Comparison of ENCODE assay signal across 31 cellular contexts in genomic region chr21:37118187-37118826, GRCh38. TPM values are rescaled to one million over a fixed set of nuclear protein-coding genes. Genes with fewer than 3 reads are reported as not detected.
DNase-seq lines count a peak whose midpoint lies in the region; ATAC-seq, FAIRE-seq and TF ChIP-seq lines count a peak whose summit lies in the region.
"Had no signal": no experiment of that assay in that cellular context is flagged by ENCODE, and none has a peak within 500 bp of the region (broad histone marks: within the 10 kb centered on the region; RNA-seq: fewer than 3 reads in every experiment).

No MANE protein-coding gene starts in this region.

- no peak overlapping the region for H3K4me2 ChIP-seq in K562 (ENCODE audit: insufficient read depth, low read length)

- no peak overlapping the region for H3K4me3 Mint-ChIP-seq in CD4-positive, alpha-beta T cell
- no peak overlapping the region for H3K4me3 Mint-ChIP-seq in naive B cell
- H3K4me3 Mint-ChIP-seq: activated naive CD8-positive, alpha-beta T cell treated with anti-CD3 and anti-CD28 coated beads, Interleukin-2, amount 50 U/mL, for 24 hours; effector memory CD8-positive, alpha-beta T cell; IgD-negative memory B cell; T-helper 1 cell treated with Interleukin-12 subunit alpha and Interleukin-12 subunit beta and Interleukin-4 antibody, amounts not matched to agents 30 μg/mL and 1 μg/mL, for 36 hours had no signal

- H3K27ac ChIP-seq in CD4-positive, alpha-beta T cell (ENCODE audit: low read depth, low read length): no peak overlapping the region
- H3K27ac ChIP-seq in K562 (ENCODE audit: extremely low read depth, low read depth, low read length): no peak overlapping the region
- H3K27ac ChIP-seq: left ventricle myocardium inferior, prostate gland, sigmoid colon, SK-N-MC, thyroid gland, vagina had no signal

- TF ChIP-seq POLR2A in K562 (conservative IDR thresholded peaks at IDR 0.05): no peak

- H3K27ac Mint-ChIP-seq in CD4-positive, alpha-beta T cell: peak overlapping the region; percentile 37
- H3K27ac Mint-ChIP-seq in naive B cell: peak overlapping the region in 4 of 6 donors; percentile 27 to 62 (median 30)
- H3K27ac Mint-ChIP-seq: activated naive CD8-positive, alpha-beta T cell treated with anti-CD3 and anti-CD28 coated beads, Interleukin-2, amount 50 U/mL, for 24 hours; effector memory CD8-positive, alpha-beta T cell; IgD-negative memory B cell; T-helper 1 cell treated with Interleukin-12 subunit alpha and Interleukin-12 subunit beta and Interleukin-4 antibody, amounts not matched to agents 30 μg/mL and 1 μg/mL, for 36 hours had no signal

- 91% methylated on average over 1 of the region's 1 CpG for WGBS in K562 (ENCODE audit: insufficient coverage, low coverage, missing lambda C conversion rate)

- in situ Hi-C loops in K562 (cut with MboI): no loop called here

- CTCF ChIA-PET in CD4-positive, alpha-beta T cell (lab: Charles Lee): no interaction called here
- CTCF ChIA-PET in K562 (lab: Yijun Ruan, JAX; ENCODE audit: low intra/inter-chr PET ratio): no interaction called here

- no peaks in the 10 kb centered on the region for H3K9me3 ChIP-seq in CD4-positive, alpha-beta T cell (ENCODE audit: control insufficient read depth, low read length)
- no peaks in the 10 kb centered on the region for H3K9me3 ChIP-seq in K562 (replicated peaks; ENCODE audit: control insufficient read depth, insufficient read depth, low read depth, low read length)
- H3K9me3 ChIP-seq: Caco-2, left ventricle myocardium inferior, prostate gland, sigmoid colon, thyroid gland, vagina had no signal

- no peak for DNase-seq in CD4-positive, alpha-beta T cell
- no peak for DNase-seq in D721Med (ENCODE audit: insufficient read length, low spot score)
- DNase-seq in K562 (ENCODE audit: extremely low read depth in 1 of 4, low spot score in 3 of 4): no peak
- DNase-seq in naive B cell: no peak
- DNase-seq in EL: no peak
- DNase-seq in glomerular visceral epithelial cell (ENCODE audit: extremely low spot score): no peak
- DNase-seq: activated CD4-positive, CD25-positive, alpha-beta regulatory T cell; activated effector memory CD4-positive, alpha-beta T cell treated with anti-CD3 and anti-CD28 coated beads, Interleukin-2, amount 50 U/mL, for 16 hours; activated naive CD8-positive, alpha-beta T cell treated with anti-CD3 and anti-CD28 coated beads, Interleukin-2, amount 50 U/mL, for 24 hours; Caco-2; caudate nucleus; cortex of kidney; DMS79; effector memory CD8-positive, alpha-beta T cell; erythroblast; GDM1; left ventricle myocardium inferior; NCI-H1092; NCI-H1694; NCI-H2171; NCI-H510A treated with DMSO at 0.1 percent for 48 hours; sigmoid colon; stimulated activated CD4-positive, alpha-beta T cell treated with anti-CD3 and anti-CD28 coated beads, Interleukin-4, amount 100 ng/mL, for 1 hour; thyroid gland had no signal

- FAIRE-seq in D721Med (lab: Jason Lieb, UNC): peak; percentile 55
- no peak for FAIRE-seq in K562 (lab: Jason Lieb, UNC)
- FAIRE-seq: astrocyte had no signal

- BruUV-seq in K562 (replicated peaks; lab: Mats Ljungman, UMichigan): no TSS peak

- no peaks in the 10 kb centered on the region for H4K20me1 ChIP-seq in K562 (replicated peaks; ENCODE audit: control insufficient read depth, insufficient read depth, low read length)

- H2AFZ ChIP-seq in K562 (ENCODE audit: low read depth, low read length): no peak overlapping the region

- no peak for ATAC-seq in CD4-positive, alpha-beta T cell (ENCODE audit: poor library complexity)
- ATAC-seq in K562: no peak
- ATAC-seq in naive B cell (ENCODE audit: low read depth in 2 of 2): no peak
- ATAC-seq in GM21576 (IDR thresholded peaks at IDR 0.05; ENCODE audit: unreplicated experiment): no peak
- ATAC-seq: activated naive CD8-positive, alpha-beta T cell treated with anti-CD3 and anti-CD28 coated beads, Interleukin-2, amount 50 U/mL, for 24 hours; effector memory CD8-positive, alpha-beta T cell had no signal

- no peaks in the 10 kb centered on the region for H3K4me1 ChIP-seq in K562 (replicated peaks in 1 of 2; ENCODE audit: control insufficient read depth in 2 of 2, insufficient read depth in 2 of 2, low read length in 2 of 2)
- H3K4me1 ChIP-seq: left ventricle myocardium inferior, prostate gland, sigmoid colon, thyroid gland, vagina had no signal

- TF ChIP-seq RAD21 in K562 (CRISPR knock-in tag; conservative IDR thresholded peaks at IDR 0.05 in 1 of 2, IDR thresholded peaks at IDR 0.05 in 1 of 2): no peak

- H3K4me3 ChIP-seq in K562: no peak overlapping the region
- H3K4me3 ChIP-seq: left ventricle myocardium inferior, prostate gland, sigmoid colon, SK-N-MC, thyroid gland, vagina had no signal

- no peaks in the 10 kb centered on the region for H3K27me3 Mint-ChIP-seq in CD4-positive, alpha-beta T cell
- H3K27me3 Mint-ChIP-seq in naive B cell: no peaks in the 10 kb centered on the region
- H3K27me3 Mint-ChIP-seq: activated naive CD8-positive, alpha-beta T cell treated with anti-CD3 and anti-CD28 coated beads, Interleukin-2, amount 50 U/mL, for 24 hours; effector memory CD8-positive, alpha-beta T cell; IgD-negative memory B cell had no signal

- intact Hi-C loops in CD4-positive, alpha-beta T cell (cut with DNase I, micrococcal nuclease): no loop called here
- intact Hi-C loops in K562 (cut with micrococcal nuclease): no loop called here

- TF ChIP-seq CTCF in CD4-positive, alpha-beta T cell (IDR thresholded peaks at IDR 0.05): no peak
- TF ChIP-seq CTCF in D721Med (IDR thresholded peaks at IDR 0.05; ENCODE audit: insufficient read depth, missing control alignments) (no peak), K562 (IDR thresholded peaks at IDR 0.05 in 2 of 3, conservative IDR thresholded peaks at IDR 0.05 in 1 of 3; ENCODE audit: insufficient read depth in 2 of 3, low read depth in 1 of 3, low read length in 3 of 3) (no peak)

- H3K36me3 Mint-ChIP-seq in CD4-positive, alpha-beta T cell (ENCODE audit: low read depth): peaks cover 67% of the 10 kb centered on the region
- H3K36me3 Mint-ChIP-seq in naive B cell: peaks cover 19 to 29% of the 10 kb centered on the region in 2 donors

- no peaks in the 10 kb centered on the region for H3K9me1 ChIP-seq in K562 (ENCODE audit: control insufficient read depth, insufficient read depth, low read length)

- no peaks in the 10 kb centered on the region for H3K27me3 ChIP-seq in CD4-positive, alpha-beta T cell (ENCODE audit: control insufficient read depth, insufficient read depth, low read length)
- no peaks in the 10 kb centered on the region for H3K27me3 ChIP-seq in K562 (ENCODE audit: control insufficient read depth in 2 of 2, insufficient read depth in 2 of 2, low read length in 2 of 2)
- H3K27me3 ChIP-seq: sigmoid colon, thyroid gland, vagina had no signal

- no peak for TF ChIP-seq EP300 in K562 (IDR thresholded peaks at IDR 0.05; ENCODE audit: low read length)

- POLR2A ChIA-PET in CD4-positive, alpha-beta T cell (lab: Charles Lee): no interaction called here
- POLR2A ChIA-PET in K562 (lab: Yijun Ruan, JAX): no interaction called here

- peaks cover 16% of the 10 kb centered on the region; the same call in 1 of the 3 replicates for H3K36me3 ChIP-seq in K562 (ENCODE audit: control insufficient read depth, insufficient read depth, low read length)
- H3K36me3 ChIP-seq: prostate gland, thyroid gland, vagina had no signal

- H3K79me2 ChIP-seq in K562 (ENCODE audit: control insufficient read depth, insufficient read depth, low read length): no peaks in the 10 kb centered on the region

- no peaks in the 10 kb centered on the region for H3K9me3 Mint-ChIP-seq in CD4-positive, alpha-beta T cell
- no peaks in the 10 kb centered on the region for H3K9me3 Mint-ChIP-seq in naive B cell
- H3K9me3 Mint-ChIP-seq: activated naive CD8-positive, alpha-beta T cell treated with anti-CD3 and anti-CD28 coated beads, Interleukin-2, amount 50 U/mL, for 24 hours; effector memory CD8-positive, alpha-beta T cell; T-helper 1 cell treated with Interleukin-12 subunit alpha and Interleukin-12 subunit beta and Interleukin-4 antibody, amounts not matched to agents 30 μg/mL and 1 μg/mL, for 36 hours had no signal

- no peak overlapping the region for H3K9ac ChIP-seq in K562 (ENCODE audit: insufficient read depth in 1 of 2, low read depth in 2 of 2, low read length in 2 of 2)

- H3K4me1 Mint-ChIP-seq in CD4-positive, alpha-beta T cell (ENCODE audit: low read depth): peaks cover 19% of the 10 kb centered on the region
- peaks cover 0 to 8% (median 3%) of the 10 kb centered on the region in 3 donors for H3K4me1 Mint-ChIP-seq in naive B cell

RNA-seq across cellular contexts. Expression of gene TTC3, which starts 45.3 kb away (rescaled TPM):
- total RNA-seq in CD4-positive, alpha-beta T cell: 100 to 1,000 TPM; 141 to 142 TPM
- total RNA-seq in K562 (2011; cell fraction: chromatin; rRNA removed; ENCODE audit: low replicate concordance): 68.3 and 340 TPM in 2 replicates
- 36.7 and 62.0 TPM in 2 replicates for total RNA-seq in K562 (2011; cell fraction: nucleolus; rRNA removed)
- 111 and 148 TPM in 2 replicates for total RNA-seq in K562 (2011; cell fraction: nucleoplasm; rRNA removed)
- total RNA-seq in K562 (2014; rRNA removed): 92.0 and 120 TPM in 2 replicates
- total RNA-seq in K562 (2014; rRNA removed; fragmentation: Illumina TruSeq; extraction: Trizol): 76.9 and 79.7 TPM in 2 replicates
- total RNA-seq in K562 (2015; rRNA removed; fragmentation: Illumina TruSeq; extraction: Trizol): 78.7 and 84.1 TPM in 2 replicates
- total RNA-seq in K562 (2021): 70.2 and 72.3 TPM in 2 replicates
- polyA plus RNA-seq in K562 (2011; rRNA removed): 50.9 and 55.2 TPM in 2 replicates
- 23.6 and 27.3 TPM in 2 replicates for polyA plus RNA-seq in K562 (2011; cell fraction: cytosol; rRNA removed)
- polyA plus RNA-seq in K562 (2011; cell fraction: nucleus; rRNA removed): 76.0 and 95.6 TPM in 2 replicates
- 39.0 and 63.6 TPM in 2 replicates for polyA plus RNA-seq in K562 (2012)
- 55.2 and 59.5 TPM in 2 replicates for polyA plus RNA-seq in K562 (2014; fragmentation: Illumina TruSeq; extraction: Trizol)
- 10 to 100 TPM; 17.5 to 20.2 TPM for polyA plus RNA-seq in K562 (2014; fragmentation: Nextera tagmentation; extraction: Ambion mirVana)
- polyA plus RNA-seq in K562 (2014; rRNA removed): 43.8 and 45.5 TPM in 2 replicates
- 113 and 162 TPM in 2 replicates for polyA minus RNA-seq in K562 (2011; rRNA and poly(A)+ RNA removed)
- polyA minus RNA-seq in K562 (2011; cell fraction: cytosol; rRNA and poly(A)+ RNA removed): 61.4 and 64.4 TPM in 2 replicates
- polyA minus RNA-seq in K562 (2011; cell fraction: nucleus; rRNA and poly(A)+ RNA removed): 81.3 and 164 TPM in 2 replicates
- 10 to 100 TPM; 54.7 to 97.7 (median 62.1) TPM for polyA plus RNA-seq in naive B cell (ENCODE audit: low read depth in 6 of 6)

RNA-seq across cellular contexts. Expression of gene PIGP, which starts 45.4 kb away (rescaled TPM):
- total RNA-seq in CD4-positive, alpha-beta T cell: 10 to 100 TPM; 11.1 to 14.8 TPM
- 14.7 and 23.3 TPM in 2 replicates for total RNA-seq in K562 (2011; cell fraction: chromatin; rRNA removed; ENCODE audit: low replicate concordance)
- total RNA-seq in K562 (2011; cell fraction: nucleolus; rRNA removed): 11.3 and 13.5 TPM in 2 replicates
- 22.6 and 23.7 TPM in 2 replicates for total RNA-seq in K562 (2011; cell fraction: nucleoplasm; rRNA removed)
- total RNA-seq in K562 (2014; rRNA removed) (18.3 and 23.3 TPM in 2 replicates), K562 (2014; rRNA removed; fragmentation: Illumina TruSeq; extraction: Trizol) (33.9 and 41.4 TPM in 2 replicates), K562 (2015; rRNA removed; fragmentation: Illumina TruSeq; extraction: Trizol) (28.6 and 35.6 TPM in 2 replicates), K562 (2021) (26.3 and 33.2 TPM in 2 replicates)
- polyA plus RNA-seq in K562 (2011; rRNA removed) (61.5 and 72.1 TPM in 2 replicates), K562 (2014; fragmentation: Illumina TruSeq; extraction: Trizol) (40.8 and 50.0 TPM in 2 replicates), K562 (2014; fragmentation: Nextera tagmentation; extraction: Ambion mirVana) (100 to 1,000 TPM; 108 to 122 TPM), K562 (2014; rRNA removed) (25.7 and 36.0 TPM in 2 replicates), naive B cell (ENCODE audit: low read depth in 6 of 6) (10 to 100 TPM; 30.6 to 58.7 (median 36.7) TPM)
- polyA plus RNA-seq in K562 (2011; cell fraction: cytosol; rRNA removed): 19.3 and 44.8 TPM in 2 replicates
- 16.6 and 25.9 TPM in 2 replicates for polyA plus RNA-seq in K562 (2011; cell fraction: nucleus; rRNA removed)
- 35.4 and 65.1 TPM in 2 replicates for polyA plus RNA-seq in K562 (2012)
- 20.4 and 27.9 TPM in 2 replicates for polyA minus RNA-seq in K562 (2011; rRNA and poly(A)+ RNA removed)
- polyA minus RNA-seq in K562 (2011; cell fraction: cytosol; rRNA and poly(A)+ RNA removed): 6.1 and 13.9 TPM in 2 replicates
- polyA minus RNA-seq in K562 (2011; cell fraction: nucleus; rRNA and poly(A)+ RNA removed): 9.2 and 12.9 TPM in 2 replicates
